13 cellular contexts compared by ENCODE assay signal in the genomic region with DNA sequence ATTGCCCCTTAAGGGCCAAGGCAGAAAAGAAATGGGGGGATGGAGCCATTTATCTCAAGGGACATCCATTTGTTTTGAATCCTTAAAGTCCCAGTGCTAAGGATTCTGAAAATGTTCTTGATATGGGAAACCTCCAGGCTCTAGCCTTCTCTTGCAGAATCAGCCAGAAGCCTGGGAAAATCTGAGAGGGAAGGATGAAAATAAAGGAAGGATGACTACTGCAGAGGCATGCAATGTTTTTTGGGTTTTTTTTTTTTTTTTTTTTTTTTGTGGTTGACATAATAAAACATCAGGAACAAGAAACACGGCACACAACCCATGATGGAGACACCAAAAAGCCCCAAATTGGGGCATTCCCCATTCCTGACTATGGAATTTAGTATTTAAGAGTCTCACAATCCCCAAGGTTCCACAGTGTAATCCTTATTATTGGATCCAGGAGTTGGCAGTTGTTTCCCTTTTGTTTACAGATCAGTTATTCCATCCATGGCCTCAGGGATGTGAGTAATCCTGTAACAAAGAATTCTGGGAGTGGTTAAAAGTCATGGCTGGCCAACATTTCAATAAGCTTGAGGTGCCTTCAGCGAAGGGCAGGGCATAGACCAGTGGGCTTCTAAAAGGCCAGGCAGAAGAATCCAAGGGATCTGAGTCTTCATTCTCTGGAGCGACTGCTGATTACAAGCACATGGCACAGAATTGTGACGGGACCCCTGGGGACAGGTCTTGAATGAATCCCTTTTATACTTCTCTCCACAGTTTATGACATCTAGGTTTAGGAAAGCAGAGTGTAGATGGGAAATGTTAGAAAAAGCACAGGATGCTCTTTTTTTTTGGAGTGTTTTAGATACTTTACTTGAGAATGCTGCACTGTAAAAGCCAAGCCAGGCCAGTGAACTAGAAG.
DNase-seq lines count a peak whose midpoint lies in the region; ATAC-seq and TF ChIP-seq lines count a peak whose summit lies in the region.
"Had no signal": no experiment of that assay in that cellular context is flagged by ENCODE, and none has a peak within 500 bp of the region (broad histone marks: within the 10 kb centered on the region; RNA-seq: fewer than 3 reads in every experiment).

No MANE protein-coding gene starts in this region.

- TF ChIP-seq CTCF in HFFc6 (IDR thresholded peaks at IDR 0.05) (no peak), mammary epithelial cell (conservative IDR thresholded peaks at IDR 0.05 in 1 of 2, IDR thresholded peaks at IDR 0.05 in 1 of 2; ENCODE audit: extremely low read depth in 1 of 2, insufficient read depth in 1 of 2, low read depth in 1 of 2, low read length in 2 of 2) (no peak), right lobe of liver (IDR thresholded peaks at IDR 0.05) (no peak)

- H3K18ac ChIP-seq in mesenchymal stem cell (ENCODE audit: low read depth in 1 of 2, low read length in 2 of 2): peak overlapping the region; percentile 50 to 54

- peak overlapping the region; percentile 85 for H3K27ac Mint-ChIP-seq in HFFc6
- H3K27ac Mint-ChIP-seq: stimulated activated naive B cell treated with anti-CD40 and anti-IgM and Interleukin-4, amounts not matched to agents 10 μg/mL and 1 μg/mL and 100 μg/mL, for 72 hours had no signal

- H2BK15ac ChIP-seq in mesenchymal stem cell (ENCODE audit: low read depth, poor library complexity, severe bottlenecking): no peak overlapping the region

- H3K4me3 ChIP-seq in mammary epithelial cell (replicated peaks in 1 of 3; ENCODE audit: insufficient read depth in 1 of 3, low read depth in 2 of 3, low read length in 3 of 3) (no peak overlapping the region), mesenchymal stem cell (ENCODE audit: insufficient read depth in 1 of 2, low read depth in 1 of 2, low read length in 2 of 2) (peak overlapping the region in 1 of 2 experiments; percentile 40), right lobe of liver (no peak overlapping the region)
- H3K4me3 ChIP-seq: BLaER1 treated with 17β-estradiol and CSF1 and Interleukin-3, amounts not matched to agents 10 nM and 100 nM had no signal

- peak overlapping the region in 1 of 2 experiments; percentile 60 for H3K4ac ChIP-seq in mesenchymal stem cell (ENCODE audit: low read depth in 1 of 2, low read length in 2 of 2)

- H3K4me1 ChIP-seq in mammary epithelial cell (ENCODE audit: insufficient read depth, low read length) (peaks cover 8% of the 10 kb centered on the region), mesenchymal stem cell (ENCODE audit: control insufficient read depth, insufficient read depth, low read depth, low read length) (no peaks in the 10 kb centered on the region), right lobe of liver (no peaks in the 10 kb centered on the region)

- no peak overlapping the region for H2BK120ac ChIP-seq in mesenchymal stem cell (ENCODE audit: low read depth, low read length)

- H2BK5ac ChIP-seq in mesenchymal stem cell (ENCODE audit: low read depth, low read length, poor library complexity, severe bottlenecking): no peak overlapping the region

- no peaks in the 10 kb centered on the region for H3K36me3 ChIP-seq in mammary epithelial cell (ENCODE audit: insufficient read depth, low read length)
- H3K36me3 ChIP-seq in mesenchymal stem cell (ENCODE audit: control insufficient read depth in 1 of 2, insufficient read depth in 2 of 2, low read depth in 1 of 2, low read length in 2 of 2): no peaks in the 10 kb centered on the region
- no peaks in the 10 kb centered on the region for H3K36me3 ChIP-seq in right lobe of liver
- H3K36me3 ChIP-seq: BLaER1 treated with 17β-estradiol and CSF1 and Interleukin-3, amounts not matched to agents 10 nM and 100 nM had no signal

- peak overlapping the region; percentile 45 for H2AFZ ChIP-seq in mammary epithelial cell (ENCODE audit: low read depth, low read length)
- H2AFZ ChIP-seq in mesenchymal stem cell (ENCODE audit: low read depth, low read length): no peak overlapping the region

- no peak overlapping the region for H2AK5ac ChIP-seq in mesenchymal stem cell (ENCODE audit: low read length, severe bottlenecking)

- H4K8ac ChIP-seq in mesenchymal stem cell (ENCODE audit: low read length): no peak overlapping the region

- ATAC-seq in right lobe of liver (no peak), HG03520 (IDR thresholded peaks at IDR 0.05; ENCODE audit: unreplicated experiment) (no peak)
- ATAC-seq: stimulated activated naive B cell treated with anti-CD40 and anti-IgM and Interleukin-4, amounts not matched to agents 10 μg/mL and 1 μg/mL and 100 μg/mL, for 72 hours had no signal

- H3K9me3 Mint-ChIP-seq in HFFc6: no peaks in the 10 kb centered on the region

- H3K79me1 ChIP-seq in mesenchymal stem cell (replicated peaks; ENCODE audit: low read length, poor library complexity, severe bottlenecking): no peaks in the 10 kb centered on the region

- peak overlapping the region in 1 of 2 experiments; percentile 65 for H2BK12ac ChIP-seq in mesenchymal stem cell (ENCODE audit: low read length in 2 of 2)

- H3K36me3 Mint-ChIP-seq in HFFc6 (ENCODE audit: low read depth): no peaks in the 10 kb centered on the region
- H3K36me3 Mint-ChIP-seq: stimulated activated naive B cell treated with anti-CD40 and anti-IgM and Interleukin-4, amounts not matched to agents 10 μg/mL and 1 μg/mL and 100 μg/mL, for 72 hours had no signal

- CTCF ChIA-PET in mammary epithelial cell (lab: Charles Lee; ENCODE audit: low non-redundant PET): no interaction called here

- no peak overlapping the region for H3K14ac ChIP-seq in mesenchymal stem cell (ENCODE audit: low read length in 2 of 2)

- H3K27me3 Mint-ChIP-seq in HFFc6 (ENCODE audit: insufficient read depth): no peaks in the 10 kb centered on the region; the same call in 1 of the 2 replicates
- H3K27me3 Mint-ChIP-seq: stimulated activated naive B cell treated with anti-CD40 and anti-IgM and Interleukin-4, amounts not matched to agents 10 μg/mL and 1 μg/mL and 100 μg/mL, for 72 hours had no signal

- 33% methylated on average over 3 of the region's 4 CpGs for WGBS in mammary epithelial cell (ENCODE audit: low coverage, missing lambda C conversion rate)
- 54% methylated on average over 3 of the region's 4 CpGs for WGBS in mesenchymal stem cell
- 73% methylated on average over 3 of the region's 4 CpGs for WGBS in right lobe of liver (ENCODE audit: insufficient coverage, low coverage, low lambda C conversion rate, missing lambda C conversion rate)

- no TSS peak for BruUV-seq in mammary epithelial cell (replicated peaks; lab: Mats Ljungman, UMichigan)

- H3K9ac ChIP-seq in mammary epithelial cell (ENCODE audit: insufficient read depth, low read length) (no peak overlapping the region), mesenchymal stem cell (ENCODE audit: low read length) (peak overlapping the region; percentile 73)
- H3K9ac ChIP-seq: BLaER1 treated with 17β-estradiol and CSF1 and Interleukin-3, amounts not matched to agents 10 nM and 100 nM had no signal

- no peak overlapping the region for H4K91ac ChIP-seq in mesenchymal stem cell (ENCODE audit: low read length)

- intact Hi-C loops in mammary epithelial cell (cut with micrococcal nuclease) (no loop called here), right lobe of liver (cut with DNase I) (no loop called here)

- no peak overlapping the region for H3K23ac ChIP-seq in mesenchymal stem cell (ENCODE audit: low read length in 2 of 2)

- H3K27ac ChIP-seq in mammary epithelial cell (ENCODE audit: insufficient read depth, low read depth, low read length): no peak overlapping the region
- peak overlapping the region; percentile 80 for H3K27ac ChIP-seq in mesenchymal stem cell (ENCODE audit: low read length, poor library complexity, severe bottlenecking)
- H3K27ac ChIP-seq in right lobe of liver: no peak overlapping the region
- H3K27ac ChIP-seq: BLaER1 treated with 17β-estradiol and CSF1 and Interleukin-3, amounts not matched to agents 10 nM and 100 nM had no signal

- DNase-seq in A172 (ENCODE audit: low spot score) (peak; percentile 32), HFFc6 (peak; percentile 80), mammary epithelial cell (peak; percentile 68), mesenchymal stem cell (peak; percentile 61), right lobe of liver (no peak), NCI-H510A treated with DMSO at 0.1 percent for 48 hours (lab: John Stamatoyannopoulos, UW) (no peak), SIG-M5 treated with dmso at 0.1 percent for 504 hours (lab: John Stamatoyannopoulos, UW; ENCODE audit: unreplicated experiment) (no peak)
- DNase-seq: activated CD8-positive, alpha-beta memory T cell treated with anti-CD3 and anti-CD28 coated beads, Interleukin-2, amount 50 U/mL, for 48 hours; left cardiac atrium; NCI-H2029; stimulated activated naive B cell treated with anti-CD40 and anti-IgM and Interleukin-4, amounts not matched to agents 10 μg/mL and 1 μg/mL and 100 μg/mL, for 72 hours had no signal

- H3K27me3 ChIP-seq in mammary epithelial cell (ENCODE audit: insufficient read depth, low read length) (no peaks in the 10 kb centered on the region), mesenchymal stem cell (ENCODE audit: control insufficient read depth in 1 of 2, insufficient read depth in 1 of 2, low read length in 2 of 2) (no peaks in the 10 kb centered on the region), right lobe of liver (no peaks in the 10 kb centered on the region)
- H3K27me3 ChIP-seq: BLaER1 treated with 17β-estradiol and CSF1 and Interleukin-3, amounts not matched to agents 10 nM and 100 nM had no signal

- H3K9me3 ChIP-seq in mammary epithelial cell (replicated peaks; ENCODE audit: insufficient read depth, low read length) (no peaks in the 10 kb centered on the region), mesenchymal stem cell (ENCODE audit: control insufficient read depth, low read length) (no peaks in the 10 kb centered on the region), right lobe of liver (no peaks in the 10 kb centered on the region)
- H3K9me3 ChIP-seq: BLaER1 treated with 17β-estradiol and CSF1 and Interleukin-3, amounts not matched to agents 10 nM and 100 nM had no signal

- no peaks in the 10 kb centered on the region for H3K79me2 ChIP-seq in mammary epithelial cell (ENCODE audit: insufficient read depth, low read length)

- peak overlapping the region; percentile 61 for H3K4me3 Mint-ChIP-seq in HFFc6
- H3K4me3 Mint-ChIP-seq: stimulated activated naive B cell treated with anti-CD40 and anti-IgM and Interleukin-4, amounts not matched to agents 10 μg/mL and 1 μg/mL and 100 μg/mL, for 72 hours had no signal

- dilution Hi-C loops in mammary epithelial cell (cut with HindIII; ENCODE audit: low sequenced_read_pairs): no loop called here

- TF ChIP-seq POLR2A in right lobe of liver (IDR thresholded peaks at IDR 0.05): no peak

- no peaks in the 10 kb centered on the region for H4K20me1 ChIP-seq in mammary epithelial cell (ENCODE audit: insufficient read depth, low read length)
- H4K20me1 ChIP-seq: BLaER1 treated with 17β-estradiol and CSF1 and Interleukin-3, amounts not matched to agents 10 nM and 100 nM had no signal

- peaks cover 41% of the 10 kb centered on the region for H3K4me1 Mint-ChIP-seq in HFFc6 (ENCODE audit: low read depth)
- H3K4me1 Mint-ChIP-seq: stimulated activated naive B cell treated with anti-CD40 and anti-IgM and Interleukin-4, amounts not matched to agents 10 μg/mL and 1 μg/mL and 100 μg/mL, for 72 hours had no signal

- no peak overlapping the region for H3K4me2 ChIP-seq in mammary epithelial cell (ENCODE audit: insufficient read depth, low read depth, low read length)
- no peak overlapping the region for H3K4me2 ChIP-seq in mesenchymal stem cell (ENCODE audit: low read length, poor library complexity, severe bottlenecking)

- in situ Hi-C loops in mammary epithelial cell (cut with MboI; ENCODE audit: low sequenced_read_pairs in 2 of 2): no loop called here

Comparison
In these comparisons a context has a peak if more than half of its experiments do, and no peak if none do; other contexts are left out.
1. DNase-seq: peak in A172 (single experiment), HFFc6 (single experiment), mammary epithelial cell (single experiment) and mesenchymal stem cell (single experiment); none in right lobe of liver (0 of 3), NCI-H510A treated with DMSO at 0.1 percent for 48 hours (single experiment) and SIG-M5 treated with dmso at 0.1 percent for 504 hours (single experiment).